In genomic region chr5:32298056-32298420, GRCh38 we compare ENCODE assay signal across 10 cellular contexts. TPM values are rescaled to one million over a fixed set of nuclear protein-coding genes. Genes with fewer than 3 reads are reported as not detected.
A peak's percentile ranks its signal among the peaks of the same experiment; 100 is the strongest.
DNase-seq lines count a peak whose midpoint lies in the region; ATAC-seq and TF ChIP-seq lines count a peak whose summit lies in the region.
"Had no signal": no experiment of that assay in that cellular context is flagged by ENCODE, and none has a peak within 500 bp of the region (broad histone marks: within the 10 kb centered on the region; RNA-seq: fewer than 3 reads in every experiment).

No MANE protein-coding gene starts in this region.

- intact Hi-C loops in dorsolateral prefrontal cortex (cut with DNase I), result no loop called here

- TF ChIP-seq CTCF in dorsolateral prefrontal cortex (IDR thresholded peaks at IDR 0.05 in 54 of 56, conservative IDR thresholded peaks at IDR 0.05 in 2 of 56; ENCODE audit: low read depth in 1 of 56, partially characterized antibody in 56 of 56), result no peak

- H3K27ac ChIP-seq in dorsolateral prefrontal cortex, result peak overlapping the region in 25 of 59 donors; percentile 2 to 83 (median 43)

- ATAC-seq in GM19452 (IDR thresholded peaks at IDR 0.05; ENCODE audit: unreplicated experiment) (peak; percentile 65), HG03469 (IDR thresholded peaks at IDR 0.05; ENCODE audit: unreplicated experiment) (peak; percentile 75), HG03139 (IDR thresholded peaks at IDR 0.05; ENCODE audit: unreplicated experiment) (no peak)
- ATAC-seq: Right ventricle myocardium inferior had no signal

- no peaks in the 10 kb centered on the region for H3K27me3 ChIP-seq in dorsolateral prefrontal cortex

- DNase-seq in Ammon's horn (ENCODE audit: low spot score), result peak; percentile 21
- peak in 6 of 10 donors; percentile 29 to 74 (median 48) for DNase-seq in dorsolateral prefrontal cortex
- no peak for DNase-seq in activated CD4-positive, CD25-positive, alpha-beta regulatory T cell treated with anti-CD3 and anti-CD28 coated beads, Interleukin-2, amount 50 U/mL, for 72 hours
- DNase-seq in mucosa of gallbladder (ENCODE audit: low spot score), result no peak
- no peak for DNase-seq in inferior parietal cortex (ENCODE audit: extremely low spot score)
- DNase-seq: CD4-positive, alpha-beta T cell had no signal

- no peak overlapping the region for H3K4me3 ChIP-seq in dorsolateral prefrontal cortex

RNA-seq across cellular contexts. Expression of gene MTMR12, which starts 14.7 kb away (rescaled TPM):
- total RNA-seq in dorsolateral prefrontal cortex (10 to 100 TPM; 24.4 to 67.2 (median 41.4) TPM), mucosa of gallbladder (40.8 TPM)

Comparison
In these comparisons a context has a peak if more than half of its experiments do, and no peak if none do; other contexts are left out.
1. DNase-seq: peak in Ammon's horn (single experiment) and dorsolateral prefrontal cortex (6 of 10); none in activated CD4-positive, CD25-positive, alpha-beta regulatory T cell treated with anti-CD3 and anti-CD28 coated beads, Interleukin-2, amount 50 U/mL, for 72 hours (single experiment), mucosa of gallbladder (single experiment) and inferior parietal cortex (single experiment).